Comparison of ENCODE assay signal across 10 cellular contexts in genomic region chr16:87829123-87829980, GRCh38. TPM values are rescaled to one million over a fixed set of nuclear protein-coding genes. Genes with fewer than 3 reads are reported as not detected.
A peak's percentile ranks its signal among the peaks of the same experiment; 100 is the strongest.
DNase-seq lines count a peak whose midpoint lies in the region; ATAC-seq and TF ChIP-seq lines count a peak whose summit lies in the region.
"Had no signal": no experiment of that assay in that cellular context is flagged by ENCODE, and none has a peak within 500 bp of the region (broad histone marks: within the 10 kb centered on the region; RNA-seq: fewer than 3 reads in every experiment).

No MANE protein-coding gene starts in this region.

- no peak overlapping the region for H3K4me2 ChIP-seq in mesendoderm (ENCODE audit: low read length)

- peak overlapping the region; percentile 7 for H3K56ac ChIP-seq in mesendoderm (ENCODE audit: low read length)

- peak overlapping the region; percentile 24 for H3K9ac ChIP-seq in mesendoderm (ENCODE audit: low read length)

- peaks cover 22% of the 10 kb centered on the region for H3K36me3 ChIP-seq in mesendoderm (ENCODE audit: control insufficient read depth, insufficient read depth, low read length)
- no peaks in the 10 kb centered on the region for H3K36me3 ChIP-seq in adrenal gland (replicated peaks in 1 of 2)

- H2BK120ac ChIP-seq in mesendoderm (ENCODE audit: low read depth, low read length): no peak overlapping the region

- H3K4me3 Mint-ChIP-seq in activated CD4-positive, alpha-beta T cell treated with anti-CD3 and anti-CD28 coated beads, Interleukin-2, amount 10 ng/mL, durations not matched to agents 24 days and 14 days: no peak overlapping the region
- H3K4me3 Mint-ChIP-seq in activated T-cell treated with anti-CD3 and anti-CD28 coated beads, Interleukin-2, amount 50 U/mL, for 4 hours: no peak overlapping the region
- no peak overlapping the region for H3K4me3 Mint-ChIP-seq in activated T-helper 1 cell treated with anti-CD3 and anti-CD28 coated beads, Interleukin-12 subunit alpha, Interleukin-12 subunit beta, Interleukin-2, Interleukin-4 antibody, amounts not matched to agents 30 ng/mL and 10 ng/mL and 1 ng/mL, durations not matched to agents 14 hours and 24 hours and 36 hours

- intact Hi-C loops in activated CD4-positive, alpha-beta T cell treated with anti-CD3 and anti-CD28 coated beads, Interleukin-2, amount 10 ng/mL, durations not matched to agents 24 days and 14 days (cut with micrococcal nuclease): loop anchor here (2.0 kb wide), 1 partner anchor 23 kb away; no protein-coding TSS in a partner anchor
- intact Hi-C loops in activated T-helper 1 cell treated with anti-CD3 and anti-CD28 coated beads, Interleukin-12 subunit alpha, Interleukin-12 subunit beta, Interleukin-2, Interleukin-4 antibody, amounts not matched to agents 30 ng/mL and 10 ng/mL and 1 ng/mL, durations not matched to agents 14 hours and 24 hours and 36 hours (cut with micrococcal nuclease): no loop called here
- intact Hi-C loops in adrenal gland (cut with DNase I) (no loop called here), right cardiac atrium (cut with DNase I) (no loop called here)

- no peak overlapping the region for H2BK5ac ChIP-seq in mesendoderm (ENCODE audit: low read length)

- no peak overlapping the region for H4K5ac ChIP-seq in mesendoderm (ENCODE audit: low read length)

- H3K27ac ChIP-seq in mesendoderm (ENCODE audit: low read depth, low read length) (peak overlapping the region; percentile 26), adrenal gland (no peak overlapping the region), right cardiac atrium (ENCODE audit: low read length) (no peak overlapping the region)
- H3K27ac ChIP-seq: Peyer's patch had no signal

- no CpG with 5 or more reads among the region's 27 CpGs for WGBS in mesendoderm (ENCODE audit: extremely low coverage, insufficient coverage, low lambda C conversion rate)
- WGBS in adrenal gland, 4 donors: 83 to 86% (median 85%) methylated on average over 13 to 27 of the region's 27 CpGs
- 79% methylated on average over 27 of the region's 27 CpGs for WGBS in right cardiac atrium

- no peak overlapping the region for H2BK15ac ChIP-seq in mesendoderm (replicated peaks; ENCODE audit: low read depth)

- H3K9me3 Mint-ChIP-seq in activated CD4-positive, alpha-beta T cell treated with anti-CD3 and anti-CD28 coated beads, Interleukin-2, amount 10 ng/mL, durations not matched to agents 24 days and 14 days: no peaks in the 10 kb centered on the region
- H3K9me3 Mint-ChIP-seq in activated T-cell treated with anti-CD3 and anti-CD28 coated beads, Interleukin-2, amount 50 U/mL, for 4 hours: no peaks in the 10 kb centered on the region
- H3K9me3 Mint-ChIP-seq in activated T-helper 1 cell treated with anti-CD3 and anti-CD28 coated beads, Interleukin-12 subunit alpha, Interleukin-12 subunit beta, Interleukin-2, Interleukin-4 antibody, amounts not matched to agents 30 ng/mL and 10 ng/mL and 1 ng/mL, durations not matched to agents 14 hours and 24 hours and 36 hours: no peaks in the 10 kb centered on the region

- H3K36me3 Mint-ChIP-seq in activated CD4-positive, alpha-beta T cell treated with anti-CD3 and anti-CD28 coated beads, Interleukin-2, amount 10 ng/mL, durations not matched to agents 24 days and 14 days (ENCODE audit: low read depth): peaks cover 38% of the 10 kb centered on the region
- H3K36me3 Mint-ChIP-seq in activated T-cell treated with anti-CD3 and anti-CD28 coated beads, Interleukin-2, amount 50 U/mL, for 4 hours (ENCODE audit: insufficient read depth): peaks cover 26% of the 10 kb centered on the region
- H3K36me3 Mint-ChIP-seq in activated T-helper 1 cell treated with anti-CD3 and anti-CD28 coated beads, Interleukin-12 subunit alpha, Interleukin-12 subunit beta, Interleukin-2, Interleukin-4 antibody, amounts not matched to agents 30 ng/mL and 10 ng/mL and 1 ng/mL, durations not matched to agents 14 hours and 24 hours and 36 hours (ENCODE audit: low read depth): peaks cover 27% of the 10 kb centered on the region

- no peaks in the 10 kb centered on the region for H3K27me3 Mint-ChIP-seq in activated CD4-positive, alpha-beta T cell treated with anti-CD3 and anti-CD28 coated beads, Interleukin-2, amount 10 ng/mL, durations not matched to agents 24 days and 14 days
- H3K27me3 Mint-ChIP-seq in activated T-cell treated with anti-CD3 and anti-CD28 coated beads, Interleukin-2, amount 50 U/mL, for 4 hours (ENCODE audit: low read depth): no peaks in the 10 kb centered on the region
- no peaks in the 10 kb centered on the region for H3K27me3 Mint-ChIP-seq in activated T-helper 1 cell treated with anti-CD3 and anti-CD28 coated beads, Interleukin-12 subunit alpha, Interleukin-12 subunit beta, Interleukin-2, Interleukin-4 antibody, amounts not matched to agents 30 ng/mL and 10 ng/mL and 1 ng/mL, durations not matched to agents 14 hours and 24 hours and 36 hours (ENCODE audit: insufficient read depth)

- no peak overlapping the region for H2AK5ac ChIP-seq in mesendoderm (ENCODE audit: low read length)

- peaks cover 3% of the 10 kb centered on the region for H3K4me1 ChIP-seq in mesendoderm (ENCODE audit: control insufficient read depth, low read depth, low read length)
- H3K4me1 ChIP-seq in adrenal gland (replicated peaks in 1 of 2): no peaks in the 10 kb centered on the region
- no peaks in the 10 kb centered on the region for H3K4me1 ChIP-seq in right cardiac atrium (ENCODE audit: control insufficient read depth, insufficient read depth, low read length)
- H3K4me1 ChIP-seq: Peyer's patch had no signal

- no peak overlapping the region for H3K18ac ChIP-seq in mesendoderm (ENCODE audit: low read length)

- no peaks in the 10 kb centered on the region for H3K79me2 ChIP-seq in mesendoderm (ENCODE audit: control insufficient read depth, insufficient read depth, low read length)

- H3K79me1 ChIP-seq in mesendoderm (ENCODE audit: low read length): no peaks in the 10 kb centered on the region

- H4K8ac ChIP-seq in mesendoderm (ENCODE audit: low read depth, low read length): no peak overlapping the region

- H3K23ac ChIP-seq in mesendoderm (ENCODE audit: low read length): no peak overlapping the region

- no peaks in the 10 kb centered on the region for H3K27me3 ChIP-seq in mesendoderm (ENCODE audit: insufficient read depth, low read length, poor library complexity)
- H3K27me3 ChIP-seq in adrenal gland: no peaks in the 10 kb centered on the region
- H3K27me3 ChIP-seq in right cardiac atrium (ENCODE audit: control insufficient read depth, insufficient read depth): no peaks in the 10 kb centered on the region
- H3K27me3 ChIP-seq: Peyer's patch had no signal

- H3K27ac Mint-ChIP-seq in activated CD4-positive, alpha-beta T cell treated with anti-CD3 and anti-CD28 coated beads, Interleukin-2, amount 10 ng/mL, durations not matched to agents 24 days and 14 days: no peak overlapping the region
- H3K27ac Mint-ChIP-seq in activated T-helper 1 cell treated with anti-CD3 and anti-CD28 coated beads, Interleukin-12 subunit alpha, Interleukin-12 subunit beta, Interleukin-2, Interleukin-4 antibody, amounts not matched to agents 30 ng/mL and 10 ng/mL and 1 ng/mL, durations not matched to agents 14 hours and 24 hours and 36 hours: no peak overlapping the region

- H3K4me3 ChIP-seq in mesendoderm (ENCODE audit: low read length): no peak overlapping the region
- H3K4me3 ChIP-seq in adrenal gland: no peak overlapping the region
- H3K4me3 ChIP-seq in right cardiac atrium (ENCODE audit: low read length): no peak overlapping the region
- H3K4me3 ChIP-seq: Peyer's patch had no signal

- peak; percentile 27 to 31 for DNase-seq in activated CD4-positive, alpha-beta T cell treated with anti-CD3 and anti-CD28 coated beads for 4 hours
- no peak for DNase-seq in activated CD4-positive, alpha-beta T cell treated with anti-CD3 and anti-CD28 coated beads, Interleukin-2, amount 10 ng/mL, durations not matched to agents 24 days and 14 days
- DNase-seq in NCI-H1436 (lab: John Stamatoyannopoulos, UW) (peak; percentile 62), mesendoderm (no peak), adrenal gland (no peak), right cardiac atrium (no peak)
- DNase-seq in activated T-cell treated with anti-CD3 and anti-CD28 coated beads, Interleukin-2, amount 50 U/mL, for 4 hours: peak; percentile 21
- DNase-seq in activated T-helper 1 cell treated with anti-CD3 and anti-CD28 coated beads, Interleukin-12 subunit alpha, Interleukin-12 subunit beta, Interleukin-2, Interleukin-4 antibody, amounts not matched to agents 30 ng/mL and 10 ng/mL and 1 ng/mL, durations not matched to agents 14 hours and 24 hours and 36 hours (ENCODE audit: low spot score): no peak
- DNase-seq: activated effector memory CD4-positive, alpha-beta T cell treated with Interleukin-2 at 50 U/mL for 16 hours; Peyer's patch had no signal

- TF ChIP-seq POLR2A in adrenal gland (IDR thresholded peaks at IDR 0.05): no peak

- no peak for TF ChIP-seq CTCF in adrenal gland (IDR thresholded peaks at IDR 0.05)

- no peaks in the 10 kb centered on the region for H3K9me3 ChIP-seq in adrenal gland (replicated peaks in 1 of 3)
- no peaks in the 10 kb centered on the region for H3K9me3 ChIP-seq in right cardiac atrium (ENCODE audit: control insufficient read depth, low read length)
- H3K9me3 ChIP-seq: Peyer's patch had no signal

- H3K4ac ChIP-seq in mesendoderm (ENCODE audit: low read depth, low read length): no peak overlapping the region

- no peak for ATAC-seq in activated T-cell treated with anti-CD3 and anti-CD28 coated beads, Interleukin-2, amount 50 U/mL, for 4 hours
- ATAC-seq in right cardiac atrium: no peak

- H3K4me1 Mint-ChIP-seq in activated CD4-positive, alpha-beta T cell treated with anti-CD3 and anti-CD28 coated beads, Interleukin-2, amount 10 ng/mL, durations not matched to agents 24 days and 14 days: peaks cover 1% of the 10 kb centered on the region
- H3K4me1 Mint-ChIP-seq in activated T-cell treated with anti-CD3 and anti-CD28 coated beads, Interleukin-2, amount 50 U/mL, for 4 hours (ENCODE audit: low read depth): no peaks in the 10 kb centered on the region
- no peaks in the 10 kb centered on the region for H3K4me1 Mint-ChIP-seq in activated T-helper 1 cell treated with anti-CD3 and anti-CD28 coated beads, Interleukin-12 subunit alpha, Interleukin-12 subunit beta, Interleukin-2, Interleukin-4 antibody, amounts not matched to agents 30 ng/mL and 10 ng/mL and 1 ng/mL, durations not matched to agents 14 hours and 24 hours and 36 hours (ENCODE audit: low read depth)

RNA-seq across cellular contexts. Expression of gene SLC7A5, which starts 40.0 kb away (rescaled TPM):
- 408 and 410 TPM in 2 replicates for total RNA-seq in activated CD4-positive, alpha-beta T cell treated with anti-CD3 and anti-CD28 coated beads, Interleukin-2, amount 10 ng/mL, durations not matched to agents 24 days and 14 days
- total RNA-seq in activated T-cell treated with anti-CD3 and anti-CD28 coated beads, Interleukin-2, amount 50 U/mL, for 4 hours: 100 to 1,000 TPM; 814 to 984 (median 886) TPM
- polyA plus RNA-seq in mesendoderm (2013, experiment 1 of 2): 742 TPM
- polyA plus RNA-seq in mesendoderm (2013, experiment 2 of 2): 732 TPM
- 466 and 469 TPM in 2 replicates for total RNA-seq in activated T-helper 1 cell treated with anti-CD3 and anti-CD28 coated beads, Interleukin-12 subunit alpha, Interleukin-12 subunit beta, Interleukin-2, Interleukin-4 antibody, amounts not matched to agents 30 ng/mL and 10 ng/mL and 1 ng/mL, durations not matched to agents 14 hours and 24 hours and 36 hours
- 1 to 10 TPM in 7 of 8 donors, under 1 TPM in 1; 0.69 to 6.4 (median 2.4) TPM for total RNA-seq in adrenal gland
- polyA plus RNA-seq in adrenal gland: 1 to 10 TPM; 1.6 to 3.7 (median 1.8) TPM
- 10 to 100 TPM in 2 of 4 donors, 1 to 10 TPM in 2; 6.6 to 23.3 (median 10.3) TPM for total RNA-seq in right cardiac atrium
- 11.6 TPM for polyA plus RNA-seq in right cardiac atrium

Comparison
In these comparisons a context has a peak if more than half of its experiments do, and no peak if none do; other contexts are left out.
1. DNase-seq: peak in activated CD4-positive, alpha-beta T cell treated with anti-CD3 and anti-CD28 coated beads for 4 hours (2 of 2), NCI-H1436 (single experiment) and activated T-cell treated with anti-CD3 and anti-CD28 coated beads, Interleukin-2, amount 50 U/mL, for 4 hours (single experiment); none in activated CD4-positive, alpha-beta T cell treated with anti-CD3 and anti-CD28 coated beads, Interleukin-2, amount 10 ng/mL, durations not matched to agents 24 days and 14 days (single experiment), mesendoderm (single experiment), activated T-helper 1 cell treated with anti-CD3 and anti-CD28 coated beads, Interleukin-12 subunit alpha, Interleukin-12 subunit beta, Interleukin-2, Interleukin-4 antibody, amounts not matched to agents 30 ng/mL and 10 ng/mL and 1 ng/mL, durations not matched to agents 14 hours and 24 hours and 36 hours (single experiment), adrenal gland (0 of 7) and right cardiac atrium (0 of 3).
2. RNA of gene SLC7A5, which starts 40.0 kb away (total RNA-seq): 814 to 984 TPM in activated T-cell treated with anti-CD3 and anti-CD28 coated beads, Interleukin-2, amount 50 U/mL, for 4 hours, 466 to 469 TPM in activated T-helper 1 cell treated with anti-CD3 and anti-CD28 coated beads, Interleukin-12 subunit alpha, Interleukin-12 subunit beta, Interleukin-2, Interleukin-4 antibody, amounts not matched to agents 30 ng/mL and 10 ng/mL and 1 ng/mL, durations not matched to agents 14 hours and 24 hours and 36 hours and 408 to 410 TPM in activated CD4-positive, alpha-beta T cell treated with anti-CD3 and anti-CD28 coated beads, Interleukin-2, amount 10 ng/mL, durations not matched to agents 24 days and 14 days; 6.6 to 23.3 TPM in right cardiac atrium and 0.69 to 6.4 TPM in adrenal gland; every median in the first group is over 10 times any median in the second.